1 cellular context compared by ENCODE assay signal in genomic region chr10:7281429-7281828, GRCh38.
A peak's percentile ranks its signal among the peaks of the same experiment; 100 is the strongest.
TF ChIP-seq lines count a peak whose summit lies in the region.

No MANE protein-coding gene starts in this region.

TF ChIP-seq in K562, 482 proteins besides CTCF, POLR2A, EP300 and RAD21:
- no peak for TF ChIP-seq MAFG (tag; conservative IDR thresholded peaks at IDR 0.05)
- 0 out of 2 replicates have a peak, but pooled peaks have one; percentile 17 for TF ChIP-seq NFE2 (IDR thresholded peaks at IDR 0.05; ENCODE audit: low read depth)
